In the genomic region with DNA sequence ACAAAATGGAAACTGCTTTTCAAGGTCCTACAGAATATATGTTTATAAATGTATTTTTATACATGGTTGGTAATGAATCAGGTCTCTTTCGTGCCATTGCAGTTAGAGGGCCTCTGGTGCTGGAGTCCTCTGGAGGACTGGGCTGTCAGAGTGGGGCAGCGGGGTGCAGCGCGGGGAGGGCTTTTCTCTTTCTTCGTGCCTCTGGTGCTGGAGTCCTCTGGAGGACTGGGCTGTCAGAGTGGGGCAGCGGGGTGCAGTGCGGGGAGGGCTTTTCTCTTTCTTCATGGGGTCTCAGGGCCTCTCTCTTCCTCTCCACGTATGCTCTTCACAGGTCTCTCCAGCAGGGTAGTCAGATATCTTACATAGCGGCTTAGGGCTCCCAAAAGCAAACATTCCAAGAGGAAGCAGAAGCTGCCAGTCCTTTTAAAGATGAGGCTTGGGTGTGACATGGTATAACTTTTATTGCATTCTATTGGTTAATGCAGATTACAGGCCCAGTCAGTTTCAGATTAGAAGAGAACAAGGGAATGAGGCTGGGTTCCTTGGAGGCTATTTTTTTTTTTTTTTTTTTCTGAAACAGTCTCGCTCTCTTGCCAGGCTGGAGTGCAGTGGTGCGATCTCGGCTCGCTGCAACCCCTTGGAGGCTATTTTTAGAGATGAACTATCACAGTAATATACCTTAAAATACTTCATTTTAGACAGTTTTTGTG, we compare ENCODE assay signal across 1 cellular context.
TF ChIP-seq lines count a peak whose summit lies in the region.

No MANE protein-coding gene starts in this region.

TF ChIP-seq in IMR-90, 13 proteins besides CTCF, POLR2A, EP300 and RAD21:
- TF ChIP-seq CEBPB (IDR thresholded peaks at IDR 0.05; ENCODE audit: low read depth, low read length): no peak
- TF ChIP-seq, protein P1, sequence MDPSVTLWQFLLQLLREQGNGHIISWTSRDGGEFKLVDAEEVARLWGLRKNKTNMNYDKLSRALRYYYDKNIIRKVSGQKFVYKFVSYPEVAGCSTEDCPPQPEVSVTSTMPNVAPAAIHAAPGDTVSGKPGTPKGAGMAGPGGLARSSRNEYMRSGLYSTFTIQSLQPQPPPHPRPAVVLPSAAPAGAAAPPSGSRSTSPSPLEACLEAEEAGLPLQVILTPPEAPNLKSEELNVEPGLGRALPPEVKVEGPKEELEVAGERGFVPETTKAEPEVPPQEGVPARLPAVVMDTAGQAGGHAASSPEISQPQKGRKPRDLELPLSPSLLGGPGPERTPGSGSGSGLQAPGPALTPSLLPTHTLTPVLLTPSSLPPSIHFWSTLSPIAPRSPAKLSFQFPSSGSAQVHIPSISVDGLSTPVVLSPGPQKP (IDR thresholded peaks at IDR 0.05; ENCODE audit: borderline replicate concordance, low read depth, low read length): no peak
- no peak for TF ChIP-seq NFE2L2 (IDR thresholded peaks at IDR 0.05; ENCODE audit: low read depth, low read length)
- no peak for TF ChIP-seq SMC3 (IDR thresholded peaks at IDR 0.05; ENCODE audit: low read depth, low read length)
- TF ChIP-seq RFX5 (IDR thresholded peaks at IDR 0.05; ENCODE audit: low read depth, low read length): no peak
- no peak for TF ChIP-seq RCOR1 (IDR thresholded peaks at IDR 0.05; ENCODE audit: insufficient replicate concordance, low read length)
- no peak for TF ChIP-seq CHD1 (IDR thresholded peaks at IDR 0.05; ENCODE audit: low read depth, low read length)
- TF ChIP-seq MAZ (IDR thresholded peaks at IDR 0.05; ENCODE audit: borderline replicate concordance, low read depth, low read length): no peak
- TF ChIP-seq MAFK (IDR thresholded peaks at IDR 0.05; ENCODE audit: low read depth, low read length): no peak
- no peak for TF ChIP-seq FOS (IDR thresholded peaks at IDR 0.05; ENCODE audit: low read depth, low read length)
- TF ChIP-seq, protein P2, sequence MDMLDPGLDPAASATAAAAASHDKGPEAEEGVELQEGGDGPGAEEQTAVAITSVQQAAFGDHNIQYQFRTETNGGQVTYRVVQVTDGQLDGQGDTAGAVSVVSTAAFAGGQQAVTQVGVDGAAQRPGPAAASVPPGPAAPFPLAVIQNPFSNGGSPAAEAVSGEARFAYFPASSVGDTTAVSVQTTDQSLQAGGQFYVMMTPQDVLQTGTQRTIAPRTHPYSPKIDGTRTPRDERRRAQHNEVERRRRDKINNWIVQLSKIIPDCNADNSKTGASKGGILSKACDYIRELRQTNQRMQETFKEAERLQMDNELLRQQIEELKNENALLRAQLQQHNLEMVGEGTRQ (IDR thresholded peaks at IDR 0.05; ENCODE audit: low read depth, low read length): no peak
- no peak for TF ChIP-seq BHLHE40 (IDR thresholded peaks at IDR 0.05; ENCODE audit: low read depth, low read length)
- no peak for TF ChIP-seq MXI1 (IDR thresholded peaks at IDR 0.05; ENCODE audit: borderline replicate concordance, low read depth, low read length)
